In the genomic region with DNA sequence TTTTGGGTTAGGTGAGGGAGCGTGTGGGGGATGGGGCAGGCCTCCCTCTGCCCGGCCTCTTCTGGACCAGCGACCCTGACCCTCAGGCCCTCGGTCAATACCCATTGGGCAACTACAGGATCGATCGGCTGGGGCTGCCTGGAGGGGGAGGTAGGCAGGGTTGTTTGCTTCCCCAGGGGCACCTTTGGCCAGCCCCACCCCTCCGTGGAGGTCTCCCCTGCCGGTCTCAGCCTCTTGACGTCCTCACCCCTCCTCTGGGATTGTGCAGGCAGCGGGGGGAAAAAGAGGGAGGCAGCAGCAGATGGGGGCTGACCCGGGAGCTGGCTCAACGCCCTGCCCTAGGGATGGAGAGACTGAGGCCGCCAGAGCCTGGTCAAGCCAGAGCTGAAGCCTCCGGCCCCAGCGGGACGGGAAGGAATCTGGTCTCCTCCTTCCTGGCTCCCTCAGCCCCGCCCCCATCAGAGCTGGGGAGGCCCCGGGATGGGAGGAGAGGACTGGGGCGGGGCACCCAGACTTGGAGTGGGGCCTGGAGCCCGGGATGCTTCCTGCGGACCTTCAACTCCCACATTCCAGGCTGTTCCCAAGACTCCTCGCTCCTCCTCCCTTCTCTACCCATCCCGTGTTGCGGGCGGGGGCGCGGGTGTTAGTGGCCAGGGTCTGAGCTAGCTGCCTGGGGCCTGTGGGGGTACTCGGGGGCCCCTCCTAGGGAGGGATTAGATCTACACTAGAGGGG, we compare ENCODE assay signal across 1 cellular context.
TF ChIP-seq lines count a peak whose summit lies in the region.

No MANE protein-coding gene starts in this region.

TF ChIP-seq in HepG2, 621 proteins besides CTCF, POLR2A, EP300 and RAD21 (continued from another document and continues in another):
- TF ChIP-seq CENPX (CRISPR knock-in tag; IDR thresholded peaks at IDR 0.05) (no peak), ZFP37 (CRISPR knock-in tag; IDR thresholded peaks at IDR 0.05; ENCODE audit: borderline replicate concordance) (no peak), ELF4 (CRISPR knock-in tag; IDR thresholded peaks at IDR 0.05; ENCODE audit: borderline replicate concordance) (no peak), ZEB1 (IDR thresholded peaks at IDR 0.05; ENCODE audit: insufficient replicate concordance, low read depth) (peak; percentile 90), ZNF644 (CRISPR knock-in tag; IDR thresholded peaks at IDR 0.05; ENCODE audit: low read depth) (no peak), ZNF350 (CRISPR knock-in tag; IDR thresholded peaks at IDR 0.05; ENCODE audit: borderline replicate concordance, low read depth) (peak; percentile 99), MTF1 (CRISPR knock-in tag; IDR thresholded peaks at IDR 0.05) (no peak), RFX1 (IDR thresholded peaks at IDR 0.05) (no peak), ZNF660 (CRISPR knock-in tag; IDR thresholded peaks at IDR 0.05; ENCODE audit: borderline replicate concordance, low read depth) (no peak), ZNF292 (CRISPR knock-in tag; IDR thresholded peaks at IDR 0.05; ENCODE audit: borderline replicate concordance, low read depth) (peak; percentile 56; the same call in 1 of the 2 replicates), ZMYM2 (CRISPR knock-in tag; IDR thresholded peaks at IDR 0.05) (peak; percentile 92), ZNF550 (CRISPR knock-in tag; IDR thresholded peaks at IDR 0.05; ENCODE audit: borderline replicate concordance) (no peak), ZFP36 (IDR thresholded peaks at IDR 0.05; ENCODE audit: borderline replicate concordance, low read depth, low read length, partially characterized antibody) (no peak), ZNF230 (CRISPR knock-in tag; IDR thresholded peaks at IDR 0.05) (peak; percentile 52; the same call in 1 of the 2 replicates), ZBTB42 (CRISPR knock-in tag; IDR thresholded peaks at IDR 0.05) (0 out of 2 replicates have a peak, but pooled peaks have one; percentile 48), PHF21A (CRISPR knock-in tag; IDR thresholded peaks at IDR 0.05) (peak; percentile 99), BORCS8-MEF2B (CRISPR knock-in tag; IDR thresholded peaks at IDR 0.05) (peak; percentile 88), KAT7 (CRISPR knock-in tag; IDR thresholded peaks at IDR 0.05; ENCODE audit: borderline replicate concordance) (no peak), ZNF749 (CRISPR knock-in tag; IDR thresholded peaks at IDR 0.05; ENCODE audit: borderline replicate concordance) (no peak; the same call in 1 of the 2 replicates), MAZ (IDR thresholded peaks at IDR 0.05; ENCODE audit: borderline replicate concordance, low read depth, low read length) (peak; percentile 84; the same call in 1 of the 2 replicates), MAZ (CRISPR knock-in tag; IDR thresholded peaks at IDR 0.05; ENCODE audit: low read depth) (peak; percentile 100), BCL6 (CRISPR knock-in tag; IDR thresholded peaks at IDR 0.05) (peak; percentile 89), DPF2 (CRISPR knock-in tag; IDR thresholded peaks at IDR 0.05; ENCODE audit: borderline replicate concordance, low read depth) (peak; percentile 100), NR2F1 (CRISPR knock-in tag; IDR thresholded peaks at IDR 0.05) (peak; percentile 100), ZFP36L1 (CRISPR knock-in tag; IDR thresholded peaks at IDR 0.05) (peak; percentile 93; the same call in 1 of the 2 replicates), ZNF773 (CRISPR knock-in tag; IDR thresholded peaks at IDR 0.05; ENCODE audit: borderline replicate concordance) (no peak), CCAR2 (optimal IDR thresholded peaks at IDR 0.05; ENCODE audit: low read depth, low read length) (no peak), KAT8 (CRISPR knock-in tag; IDR thresholded peaks at IDR 0.05) (peak; percentile 84), SOX5 (CRISPR knock-in tag; IDR thresholded peaks at IDR 0.05; ENCODE audit: borderline replicate concordance) (peak; percentile 88)
- TF ChIP-seq, protein P1, sequence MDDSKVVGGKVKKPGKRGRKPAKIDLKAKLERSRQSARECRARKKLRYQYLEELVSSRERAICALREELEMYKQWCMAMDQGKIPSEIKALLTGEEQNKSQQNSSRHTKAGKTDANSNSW (CRISPR knock-in tag; IDR thresholded peaks at IDR 0.05; ENCODE audit: borderline replicate concordance) = no peak
- TF ChIP-seq, protein P2, sequence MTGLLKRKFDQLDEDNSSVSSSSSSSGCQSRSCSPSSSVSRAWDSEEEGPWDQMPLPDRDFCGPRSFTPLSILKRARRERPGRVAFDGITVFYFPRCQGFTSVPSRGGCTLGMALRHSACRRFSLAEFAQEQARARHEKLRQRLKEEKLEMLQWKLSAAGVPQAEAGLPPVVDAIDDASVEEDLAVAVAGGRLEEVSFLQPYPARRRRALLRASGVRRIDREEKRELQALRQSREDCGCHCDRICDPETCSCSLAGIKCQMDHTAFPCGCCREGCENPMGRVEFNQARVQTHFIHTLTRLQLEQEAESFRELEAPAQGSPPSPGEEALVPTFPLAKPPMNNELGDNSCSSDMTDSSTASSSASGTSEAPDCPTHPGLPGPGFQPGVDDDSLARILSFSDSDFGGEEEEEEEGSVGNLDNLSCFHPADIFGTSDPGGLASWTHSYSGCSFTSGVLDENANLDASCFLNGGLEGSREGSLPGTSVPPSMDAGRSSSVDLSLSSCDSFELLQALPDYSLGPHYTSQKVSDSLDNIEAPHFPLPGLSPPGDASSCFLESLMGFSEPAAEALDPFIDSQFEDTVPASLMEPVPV (CRISPR knock-in tag; IDR thresholded peaks at IDR 0.05) = peak; percentile 15; the same call in 1 of the 2 replicates
- TF ChIP-seq, protein P3, sequence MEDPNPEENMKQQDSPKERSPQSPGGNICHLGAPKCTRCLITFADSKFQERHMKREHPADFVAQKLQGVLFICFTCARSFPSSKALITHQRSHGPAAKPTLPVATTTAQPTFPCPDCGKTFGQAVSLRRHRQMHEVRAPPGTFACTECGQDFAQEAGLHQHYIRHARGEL (CRISPR knock-in tag; IDR thresholded peaks at IDR 0.05) = peak; percentile 11; the same call in 1 of the 2 replicates
- TF ChIP-seq, protein P4, sequence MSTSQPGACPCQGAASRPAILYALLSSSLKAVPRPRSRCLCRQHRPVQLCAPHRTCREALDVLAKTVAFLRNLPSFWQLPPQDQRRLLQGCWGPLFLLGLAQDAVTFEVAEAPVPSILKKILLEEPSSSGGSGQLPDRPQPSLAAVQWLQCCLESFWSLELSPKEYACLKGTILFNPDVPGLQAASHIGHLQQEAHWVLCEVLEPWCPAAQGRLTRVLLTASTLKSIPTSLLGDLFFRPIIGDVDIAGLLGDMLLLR (CRISPR knock-in tag; IDR thresholded peaks at IDR 0.05) = peak; percentile 63
- TF ChIP-seq, protein P5, sequence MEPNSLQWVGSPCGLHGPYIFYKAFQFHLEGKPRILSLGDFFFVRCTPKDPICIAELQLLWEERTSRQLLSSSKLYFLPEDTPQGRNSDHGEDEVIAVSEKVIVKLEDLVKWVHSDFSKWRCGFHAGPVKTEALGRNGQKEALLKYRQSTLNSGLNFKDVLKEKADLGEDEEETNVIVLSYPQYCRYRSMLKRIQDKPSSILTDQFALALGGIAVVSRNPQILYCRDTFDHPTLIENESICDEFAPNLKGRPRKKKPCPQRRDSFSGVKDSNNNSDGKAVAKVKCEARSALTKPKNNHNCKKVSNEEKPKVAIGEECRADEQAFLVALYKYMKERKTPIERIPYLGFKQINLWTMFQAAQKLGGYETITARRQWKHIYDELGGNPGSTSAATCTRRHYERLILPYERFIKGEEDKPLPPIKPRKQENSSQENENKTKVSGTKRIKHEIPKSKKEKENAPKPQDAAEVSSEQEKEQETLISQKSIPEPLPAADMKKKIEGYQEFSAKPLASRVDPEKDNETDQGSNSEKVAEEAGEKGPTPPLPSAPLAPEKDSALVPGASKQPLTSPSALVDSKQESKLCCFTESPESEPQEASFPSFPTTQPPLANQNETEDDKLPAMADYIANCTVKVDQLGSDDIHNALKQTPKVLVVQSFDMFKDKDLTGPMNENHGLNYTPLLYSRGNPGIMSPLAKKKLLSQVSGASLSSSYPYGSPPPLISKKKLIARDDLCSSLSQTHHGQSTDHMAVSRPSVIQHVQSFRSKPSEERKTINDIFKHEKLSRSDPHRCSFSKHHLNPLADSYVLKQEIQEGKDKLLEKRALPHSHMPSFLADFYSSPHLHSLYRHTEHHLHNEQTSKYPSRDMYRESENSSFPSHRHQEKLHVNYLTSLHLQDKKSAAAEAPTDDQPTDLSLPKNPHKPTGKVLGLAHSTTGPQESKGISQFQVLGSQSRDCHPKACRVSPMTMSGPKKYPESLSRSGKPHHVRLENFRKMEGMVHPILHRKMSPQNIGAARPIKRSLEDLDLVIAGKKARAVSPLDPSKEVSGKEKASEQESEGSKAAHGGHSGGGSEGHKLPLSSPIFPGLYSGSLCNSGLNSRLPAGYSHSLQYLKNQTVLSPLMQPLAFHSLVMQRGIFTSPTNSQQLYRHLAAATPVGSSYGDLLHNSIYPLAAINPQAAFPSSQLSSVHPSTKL (CRISPR knock-in tag; IDR thresholded peaks at IDR 0.05) = peak; percentile 94
- TF ChIP-seq, protein P6, sequence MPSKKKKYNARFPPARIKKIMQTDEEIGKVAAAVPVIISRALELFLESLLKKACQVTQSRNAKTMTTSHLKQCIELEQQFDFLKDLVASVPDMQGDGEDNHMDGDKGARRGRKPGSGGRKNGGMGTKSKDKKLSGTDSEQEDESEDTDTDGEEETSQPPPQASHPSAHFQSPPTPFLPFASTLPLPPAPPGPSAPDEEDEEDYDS (CRISPR knock-in tag; IDR thresholded peaks at IDR 0.05) = no peak; the same call in 1 of the 2 replicates
- TF ChIP-seq, protein P7, sequence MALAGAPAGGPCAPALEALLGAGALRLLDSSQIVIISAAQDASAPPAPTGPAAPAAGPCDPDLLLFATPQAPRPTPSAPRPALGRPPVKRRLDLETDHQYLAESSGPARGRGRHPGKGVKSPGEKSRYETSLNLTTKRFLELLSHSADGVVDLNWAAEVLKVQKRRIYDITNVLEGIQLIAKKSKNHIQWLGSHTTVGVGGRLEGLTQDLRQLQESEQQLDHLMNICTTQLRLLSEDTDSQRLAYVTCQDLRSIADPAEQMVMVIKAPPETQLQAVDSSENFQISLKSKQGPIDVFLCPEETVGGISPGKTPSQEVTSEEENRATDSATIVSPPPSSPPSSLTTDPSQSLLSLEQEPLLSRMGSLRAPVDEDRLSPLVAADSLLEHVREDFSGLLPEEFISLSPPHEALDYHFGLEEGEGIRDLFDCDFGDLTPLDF (CRISPR knock-in tag; IDR thresholded peaks at IDR 0.05) = no peak
- TF ChIP-seq, protein P8, sequence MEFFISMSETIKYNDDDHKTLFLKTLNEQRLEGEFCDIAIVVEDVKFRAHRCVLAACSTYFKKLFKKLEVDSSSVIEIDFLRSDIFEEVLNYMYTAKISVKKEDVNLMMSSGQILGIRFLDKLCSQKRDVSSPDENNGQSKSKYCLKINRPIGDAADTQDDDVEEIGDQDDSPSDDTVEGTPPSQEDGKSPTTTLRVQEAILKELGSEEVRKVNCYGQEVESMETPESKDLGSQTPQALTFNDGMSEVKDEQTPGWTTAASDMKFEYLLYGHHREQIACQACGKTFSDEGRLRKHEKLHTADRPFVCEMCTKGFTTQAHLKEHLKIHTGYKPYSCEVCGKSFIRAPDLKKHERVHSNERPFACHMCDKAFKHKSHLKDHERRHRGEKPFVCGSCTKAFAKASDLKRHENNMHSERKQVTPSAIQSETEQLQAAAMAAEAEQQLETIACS (CRISPR knock-in tag; IDR thresholded peaks at IDR 0.05) = no peak
- TF ChIP-seq, protein P9, sequence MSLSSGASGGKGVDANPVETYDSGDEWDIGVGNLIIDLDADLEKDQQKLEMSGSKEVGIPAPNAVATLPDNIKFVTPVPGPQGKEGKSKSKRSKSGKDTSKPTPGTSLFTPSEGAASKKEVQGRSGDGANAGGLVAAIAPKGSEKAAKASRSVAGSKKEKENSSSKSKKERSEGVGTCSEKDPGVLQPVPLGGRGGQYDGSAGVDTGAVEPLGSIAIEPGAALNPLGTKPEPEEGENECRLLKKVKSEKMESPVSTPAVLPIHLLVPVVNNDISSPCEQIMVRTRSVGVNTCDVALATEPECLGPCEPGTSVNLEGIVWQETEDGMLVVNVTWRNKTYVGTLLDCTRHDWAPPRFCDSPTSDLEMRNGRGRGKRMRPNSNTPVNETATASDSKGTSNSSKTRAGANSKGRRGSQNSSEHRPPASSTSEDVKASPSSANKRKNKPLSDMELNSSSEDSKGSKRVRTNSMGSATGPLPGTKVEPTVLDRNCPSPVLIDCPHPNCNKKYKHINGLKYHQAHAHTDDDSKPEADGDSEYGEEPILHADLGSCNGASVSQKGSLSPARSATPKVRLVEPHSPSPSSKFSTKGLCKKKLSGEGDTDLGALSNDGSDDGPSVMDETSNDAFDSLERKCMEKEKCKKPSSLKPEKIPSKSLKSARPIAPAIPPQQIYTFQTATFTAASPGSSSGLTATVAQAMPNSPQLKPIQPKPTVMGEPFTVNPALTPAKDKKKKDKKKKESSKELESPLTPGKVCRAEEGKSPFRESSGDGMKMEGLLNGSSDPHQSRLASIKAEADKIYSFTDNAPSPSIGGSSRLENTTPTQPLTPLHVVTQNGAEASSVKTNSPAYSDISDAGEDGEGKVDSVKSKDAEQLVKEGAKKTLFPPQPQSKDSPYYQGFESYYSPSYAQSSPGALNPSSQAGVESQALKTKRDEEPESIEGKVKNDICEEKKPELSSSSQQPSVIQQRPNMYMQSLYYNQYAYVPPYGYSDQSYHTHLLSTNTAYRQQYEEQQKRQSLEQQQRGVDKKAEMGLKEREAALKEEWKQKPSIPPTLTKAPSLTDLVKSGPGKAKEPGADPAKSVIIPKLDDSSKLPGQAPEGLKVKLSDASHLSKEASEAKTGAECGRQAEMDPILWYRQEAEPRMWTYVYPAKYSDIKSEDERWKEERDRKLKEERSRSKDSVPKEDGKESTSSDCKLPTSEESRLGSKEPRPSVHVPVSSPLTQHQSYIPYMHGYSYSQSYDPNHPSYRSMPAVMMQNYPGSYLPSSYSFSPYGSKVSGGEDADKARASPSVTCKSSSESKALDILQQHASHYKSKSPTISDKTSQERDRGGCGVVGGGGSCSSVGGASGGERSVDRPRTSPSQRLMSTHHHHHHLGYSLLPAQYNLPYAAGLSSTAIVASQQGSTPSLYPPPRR (CRISPR knock-in tag; IDR thresholded peaks at IDR 0.05; ENCODE audit: borderline replicate concordance) = peak; percentile 97
- TF ChIP-seq, protein P10, sequence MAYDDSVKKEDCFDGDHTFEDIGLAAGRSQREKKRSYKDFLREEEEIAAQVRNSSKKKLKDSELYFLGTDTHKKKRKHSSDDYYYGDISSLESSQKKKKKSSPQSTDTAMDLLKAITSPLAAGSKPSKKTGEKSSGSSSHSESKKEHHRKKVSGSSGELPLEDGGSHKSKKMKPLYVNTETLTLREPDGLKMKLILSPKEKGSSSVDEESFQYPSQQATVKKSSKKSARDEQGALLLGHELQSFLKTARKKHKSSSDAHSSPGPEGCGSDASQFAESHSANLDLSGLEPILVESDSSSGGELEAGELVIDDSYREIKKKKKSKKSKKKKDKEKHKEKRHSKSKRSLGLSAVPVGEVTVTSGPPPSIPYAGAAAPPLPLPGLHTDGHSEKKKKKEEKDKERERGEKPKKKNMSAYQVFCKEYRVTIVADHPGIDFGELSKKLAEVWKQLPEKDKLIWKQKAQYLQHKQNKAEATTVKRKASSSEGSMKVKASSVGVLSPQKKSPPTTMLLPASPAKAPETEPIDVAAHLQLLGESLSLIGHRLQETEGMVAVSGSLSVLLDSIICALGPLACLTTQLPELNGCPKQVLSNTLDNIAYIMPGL (CRISPR knock-in tag; IDR thresholded peaks at IDR 0.05; ENCODE audit: borderline replicate concordance in 1 of 2, low read depth in 1 of 2) = peak; percentile 39 to 91; a peak in 3 of 4 replicates
- TF ChIP-seq, protein P11, sequence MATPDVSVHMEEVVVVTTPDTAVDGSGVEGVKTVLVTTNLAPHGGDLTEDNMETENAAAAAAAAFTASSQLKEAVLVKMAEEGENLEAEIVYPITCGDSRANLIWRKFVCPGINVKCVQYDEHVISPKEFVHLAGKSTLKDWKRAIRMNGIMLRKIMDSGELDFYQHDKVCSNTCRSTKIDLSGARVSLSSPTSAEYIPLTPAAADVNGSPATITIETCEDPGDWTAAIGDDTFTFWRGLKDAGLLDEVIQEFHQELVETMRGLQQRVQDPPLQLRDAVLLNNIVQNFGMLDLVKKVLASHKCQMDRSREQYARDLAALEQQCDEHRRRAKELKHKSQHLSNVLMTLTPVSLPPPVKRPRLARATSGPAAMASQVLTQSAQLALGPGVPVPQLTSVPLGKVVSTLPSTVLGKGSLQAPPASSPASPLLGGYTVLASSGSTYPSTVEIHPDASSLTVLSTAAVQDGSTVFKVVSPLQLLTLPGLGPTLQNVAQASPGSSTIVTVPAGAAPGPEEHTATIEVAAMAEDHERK (CRISPR knock-in tag; IDR thresholded peaks at IDR 0.05; ENCODE audit: low read depth) = no peak
